15 cellular contexts compared by ENCODE assay signal in genomic region chr1:9836632-9836960, GRCh38. TPM values are rescaled to one million over a fixed set of nuclear protein-coding genes. Genes with fewer than 3 reads are reported as not detected.
A peak's percentile ranks its signal among the peaks of the same experiment; 100 is the strongest.
DNase-seq lines count a peak whose midpoint lies in the region; ATAC-seq, FAIRE-seq and TF ChIP-seq lines count a peak whose summit lies in the region.
"Had no signal": no experiment of that assay in that cellular context is flagged by ENCODE, and none has a peak within 500 bp of the region (broad histone marks: within the 10 kb centered on the region; RNA-seq: fewer than 3 reads in every experiment).

No MANE protein-coding gene starts in this region.

- H3K4me2 ChIP-seq in HepG2 (ENCODE audit: low read depth, low read length): peak overlapping the region; percentile 98

- no peak for TF ChIP-seq CTCF in HepG2 (CRISPR knock-in tag; IDR thresholded peaks at IDR 0.05)
- TF ChIP-seq CTCF in right lobe of liver (IDR thresholded peaks at IDR 0.05): no peak

- no peaks in the 10 kb centered on the region for H4K20me1 ChIP-seq in HepG2 (ENCODE audit: insufficient read depth, low read length)

- CTCF ChIA-PET in HepG2 (lab: Yijun Ruan, JAX; ENCODE audit: low intra/inter-chr PET ratio, low total read pairs): no interaction called here

- BruUV-seq in HepG2 (replicated peaks; lab: Mats Ljungman, UMichigan): no TSS peak

- TF ChIP-seq EP300 in HepG2 (IDR thresholded peaks at IDR 0.05; ENCODE audit: low read depth in 2 of 2, low read length in 2 of 2): no peak
- no peak for TF ChIP-seq EP300 in HepG2 (CRISPR knock-in tag; IDR thresholded peaks at IDR 0.05; ENCODE audit: borderline replicate concordance)

- DNase-seq in HepG2 (ENCODE audit: low spot score) (no peak), right lobe of liver (no peak), SW480 (ENCODE audit: low spot score) (peak; percentile 65), iPS-NIHi7 (ENCODE audit: extremely low spot score) (peak; percentile 8), ureter (ENCODE audit: low spot score) (peak; percentile 73), NCI-H2107 (lab: John Stamatoyannopoulos, UW) (no peak), left cardiac atrium (no peak)
- DNase-seq in activated CD8-positive, alpha-beta memory T cell treated with anti-CD3 and anti-CD28 coated beads, Interleukin-2, amount 50 U/mL, for 4 hours: no peak
- DNase-seq: ACHN, cortex of kidney, GDM1, glutamatergic neuron, nephron progenitor cell, T-helper 2 cell had no signal

- H3K4me1 ChIP-seq in HepG2 (ENCODE audit: insufficient read depth, low read length) (peaks cover 30% of the 10 kb centered on the region), right lobe of liver (no peaks in the 10 kb centered on the region)

- no peak overlapping the region for H3K27ac ChIP-seq in HepG2 (ENCODE audit: extremely low read length, insufficient read depth, low read length)
- H3K27ac ChIP-seq in right lobe of liver: no peak overlapping the region

- peak overlapping the region in 1 of 3 experiments; percentile 73; a peak in 1 of 6 replicates for H3K4me3 ChIP-seq in HepG2 (replicated peaks in 1 of 3; ENCODE audit: insufficient read depth in 1 of 3, low read depth in 2 of 3, low read length in 3 of 3)
- H3K4me3 ChIP-seq in right lobe of liver: no peak overlapping the region

- H3K9ac ChIP-seq in HepG2 (ENCODE audit: insufficient read depth, low read depth, low read length): no peak overlapping the region

- H2AFZ ChIP-seq in HepG2 (ENCODE audit: low read length): no peak overlapping the region

- no peak for TF ChIP-seq RAD21 in HepG2 (CRISPR knock-in tag; IDR thresholded peaks at IDR 0.05)

- H3K9me3 ChIP-seq in HepG2 (ENCODE audit: low read length): no peaks in the 10 kb centered on the region
- H3K9me3 ChIP-seq in right lobe of liver: no peaks in the 10 kb centered on the region

- H3K27me3 ChIP-seq in HepG2 (ENCODE audit: control insufficient read depth in 1 of 2, insufficient read depth in 2 of 2, low read length in 2 of 2) (no peaks in the 10 kb centered on the region), right lobe of liver (no peaks in the 10 kb centered on the region)

- POLR2A ChIA-PET in HepG2 (lab: Yijun Ruan, JAX): no interaction called here

- TF ChIP-seq POLR2A in HepG2 (IDR thresholded peaks at IDR 0.05; ENCODE audit: insufficient read depth in 1 of 2, low read depth in 2 of 2, low read length in 2 of 2) (no peak), right lobe of liver (IDR thresholded peaks at IDR 0.05) (no peak)

- in situ Hi-C loops in HepG2 (cut with HindIII; ENCODE audit: extremely low pct_ligation_motif_present, low pct_unique_long_range_greater_than_20kb): no loop called here

- no peaks in the 10 kb centered on the region for H3K79me2 ChIP-seq in HepG2 (ENCODE audit: insufficient read depth, low read length)

- intact Hi-C loops in HepG2 (cut with micrococcal nuclease; ENCODE audit: unreplicated experiment) (no loop called here), right lobe of liver (cut with DNase I) (no loop called here), left cardiac atrium (cut with DNase I) (no loop called here)

- H3K36me3 ChIP-seq in HepG2 (replicated peaks in 1 of 2; ENCODE audit: control insufficient read depth in 1 of 2, insufficient read depth in 2 of 2, low read length in 2 of 2) (no peaks in the 10 kb centered on the region), right lobe of liver (no peaks in the 10 kb centered on the region)

- 58% methylated on average over 5 of the region's 5 CpGs for WGBS in HepG2 (ENCODE audit: low lambda C conversion rate)
- 71% methylated on average over 3 of the region's 5 CpGs for WGBS in right lobe of liver (ENCODE audit: insufficient coverage, low coverage, low lambda C conversion rate, missing lambda C conversion rate)

- ATAC-seq in HepG2: no peak
- no peak for ATAC-seq in right lobe of liver
- ATAC-seq in left cardiac atrium: no peak
- ATAC-seq: activated CD4-positive, CD25-positive, alpha-beta regulatory T cell treated with anti-CD3 and anti-CD28 coated beads, Interleukin-2, amount 50 U/mL, for 24 hours had no signal

- no peak for FAIRE-seq in HepG2 (lab: Jason Lieb, UNC)

TF ChIP-seq in HepG2, 621 proteins besides CTCF, POLR2A, EP300 and RAD21 (continues in another document):
- TF ChIP-seq DMAP1 (CRISPR knock-in tag; IDR thresholded peaks at IDR 0.05) (no peak), EZH2 (conservative IDR thresholded peaks at IDR 0.05; ENCODE audit: low read depth, low read length) (no peak), THAP7 (CRISPR knock-in tag; IDR thresholded peaks at IDR 0.05) (no peak), RFXAP (CRISPR knock-in tag; IDR thresholded peaks at IDR 0.05; ENCODE audit: borderline replicate concordance) (no peak), BCL3 (CRISPR knock-in tag; IDR thresholded peaks at IDR 0.05) (no peak)
- TF ChIP-seq, protein P1, sequence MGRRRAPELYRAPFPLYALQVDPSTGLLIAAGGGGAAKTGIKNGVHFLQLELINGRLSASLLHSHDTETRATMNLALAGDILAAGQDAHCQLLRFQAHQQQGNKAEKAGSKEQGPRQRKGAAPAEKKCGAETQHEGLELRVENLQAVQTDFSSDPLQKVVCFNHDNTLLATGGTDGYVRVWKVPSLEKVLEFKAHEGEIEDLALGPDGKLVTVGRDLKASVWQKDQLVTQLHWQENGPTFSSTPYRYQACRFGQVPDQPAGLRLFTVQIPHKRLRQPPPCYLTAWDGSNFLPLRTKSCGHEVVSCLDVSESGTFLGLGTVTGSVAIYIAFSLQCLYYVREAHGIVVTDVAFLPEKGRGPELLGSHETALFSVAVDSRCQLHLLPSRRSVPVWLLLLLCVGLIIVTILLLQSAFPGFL (CRISPR knock-in tag; IDR thresholded peaks at IDR 0.05): no peak

RNA-seq across cellular contexts. Expression of gene CLSTN1, which starts 12.8 kb away (rescaled TPM):
- 11.9 and 19.7 TPM in 2 replicates for total RNA-seq in HepG2 (2016; rRNA removed; fragmentation: Illumina TruSeq; extraction: Trizol)
- total RNA-seq in HepG2 (2016; cell fraction: cytosol; rRNA removed; fragmentation: Illumina TruSeq; extraction: Trizol; ENCODE audit: low read depth): 2.9 and 4.1 TPM in 2 replicates
- 9.1 and 22.6 TPM in 2 replicates for total RNA-seq in HepG2 (2016; cell fraction: insoluble cytoplasmic fraction; rRNA removed; fragmentation: Illumina TruSeq; extraction: Trizol)
- 6.8 and 8.1 TPM in 2 replicates for total RNA-seq in HepG2 (2016; cell fraction: membrane; rRNA removed; fragmentation: Illumina TruSeq; extraction: Trizol)
- 30.2 and 36.0 TPM in 2 replicates for total RNA-seq in HepG2 (2016; cell fraction: nucleus; rRNA removed; fragmentation: Illumina TruSeq; extraction: Trizol)
- 29.8 and 35.3 TPM in 2 replicates for polyA plus RNA-seq in HepG2 (2011; rRNA removed)
- 32.1 and 32.2 TPM in 2 replicates for polyA plus RNA-seq in HepG2 (2011; cell fraction: cytosol; rRNA removed)
- polyA plus RNA-seq in HepG2 (2011; cell fraction: nucleus; rRNA removed): 58.5 and 61.2 TPM in 2 replicates
- polyA plus RNA-seq in HepG2 (2012): 58.8 and 80.4 TPM in 2 replicates
- 3.4 and 3.6 TPM in 2 replicates for polyA plus RNA-seq in HepG2 (2016; cell fraction: cytosol; fragmentation: Illumina TruSeq; extraction: Trizol; ENCODE audit: low read depth)
- 15.5 and 22.9 TPM in 2 replicates for polyA plus RNA-seq in HepG2 (2016; cell fraction: insoluble cytoplasmic fraction; fragmentation: Illumina TruSeq; extraction: Trizol; ENCODE audit: low read depth)
- 8.3 and 9.9 TPM in 2 replicates for polyA plus RNA-seq in HepG2 (2016; cell fraction: membrane; fragmentation: Illumina TruSeq; extraction: Trizol; ENCODE audit: low read depth)
- polyA plus RNA-seq in HepG2 (2016; cell fraction: nucleus; fragmentation: Illumina TruSeq; extraction: Trizol; ENCODE audit: insufficient read depth, low read depth): 82.7 and 87.2 TPM in 2 replicates
- polyA minus RNA-seq in HepG2 (2011; rRNA and poly(A)+ RNA removed; ENCODE audit: low replicate concordance): 22.8 and 40.9 TPM in 2 replicates
- 40.7 and 51.6 TPM in 2 replicates for polyA minus RNA-seq in HepG2 (2011; cell fraction: cytosol; rRNA and poly(A)+ RNA removed)
- polyA minus RNA-seq in HepG2 (2011; cell fraction: nucleus; rRNA and poly(A)+ RNA removed): 24.4 and 24.8 TPM in 2 replicates
- total RNA-seq in right lobe of liver: 1 to 10 TPM; 4.4 to 9.9 (median 8.3) TPM
- 75.0 TPM for total RNA-seq in ureter
- total RNA-seq in left cardiac atrium: 10 to 100 TPM; 62.5 to 64.1 TPM

Comparison
In these comparisons a context has a peak if more than half of its experiments do, and no peak if none do; other contexts are left out.
1. DNase-seq: peak in SW480 (single experiment), iPS-NIHi7 (single experiment) and ureter (single experiment); none in HepG2 (single experiment), right lobe of liver (0 of 3), activated CD8-positive, alpha-beta memory T cell treated with anti-CD3 and anti-CD28 coated beads, Interleukin-2, amount 50 U/mL, for 4 hours (single experiment), NCI-H2107 (single experiment) and left cardiac atrium (single experiment).